Comparison of ENCODE assay signal across 8 cellular contexts in the genomic region with DNA sequence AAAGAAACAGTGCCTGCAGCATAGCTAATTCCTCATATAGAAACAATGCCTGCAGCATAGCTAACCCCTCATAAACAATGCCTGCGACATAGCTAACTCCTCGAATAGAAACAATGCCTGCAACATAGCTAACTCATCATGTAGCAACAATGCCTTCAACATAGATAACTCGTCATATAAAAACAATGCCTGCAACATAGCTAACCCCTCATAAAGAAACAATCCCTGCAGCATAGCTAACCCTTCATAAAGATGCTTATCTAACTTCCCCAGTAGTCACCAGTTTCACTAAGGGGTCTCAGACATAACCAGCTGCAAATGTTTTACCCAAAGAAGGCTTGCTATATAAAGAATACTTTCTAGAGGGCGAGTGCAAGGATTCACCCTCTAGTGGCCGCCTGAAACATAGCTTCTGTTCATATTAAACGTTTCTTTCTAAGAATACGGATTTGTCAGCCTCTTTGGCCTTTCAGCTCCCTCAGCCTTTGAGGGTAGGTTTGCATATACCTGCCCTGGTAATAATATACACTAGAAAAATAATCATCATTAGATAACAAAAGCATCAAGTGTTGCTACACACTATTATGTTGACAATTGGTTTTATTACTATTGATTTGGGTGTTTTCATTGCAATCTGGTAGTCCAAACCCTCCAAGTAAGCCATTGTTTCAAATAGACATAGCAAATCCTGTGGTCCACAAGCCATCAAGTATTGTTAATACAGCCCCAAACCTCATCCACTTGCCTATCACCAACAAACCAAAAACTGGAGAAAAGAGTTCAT. TPM values are rescaled to one million over a fixed set of nuclear protein-coding genes. Genes with fewer than 3 reads are reported as not detected.
DNase-seq lines count a peak whose midpoint lies in the region; ATAC-seq and TF ChIP-seq lines count a peak whose summit lies in the region.

No MANE protein-coding gene starts in this region.

- no peak overlapping the region for H3K4me3 ChIP-seq in DND-41 (ENCODE audit: low read depth in 1 of 2, low read length in 2 of 2)
- H3K4me3 ChIP-seq in coronary artery = no peak overlapping the region

- no peaks in the 10 kb centered on the region for H4K20me1 ChIP-seq in DND-41 (ENCODE audit: insufficient read depth, low read length)

- no peak overlapping the region for H2AFZ ChIP-seq in DND-41 (ENCODE audit: low read depth, low read length)

- H3K36me3 ChIP-seq in DND-41 (ENCODE audit: insufficient read depth, low read length) = peaks cover 22% of the 10 kb centered on the region; the same call in 1 of the 2 replicates

- H3K4me3 Mint-ChIP-seq in neural crest cell = no peak overlapping the region
- H3K4me3 Mint-ChIP-seq in activated CD4-positive, alpha-beta memory T cell treated with anti-CD3 and anti-CD28 coated beads for 36 hours = no peak overlapping the region

- no peak overlapping the region for H3K27ac ChIP-seq in DND-41 (ENCODE audit: low read length)
- H3K27ac ChIP-seq in coronary artery = no peak overlapping the region

- no peak for DNase-seq in DND-41
- DNase-seq in HuH-7 (ENCODE audit: low spot score) = peak; percentile 8
- no peak for DNase-seq in coronary artery (ENCODE audit: low spot score)
- peak; percentile 8 for DNase-seq in neural crest cell (ENCODE audit: low read depth, low spot score)
- no peak for DNase-seq in activated CD4-positive, alpha-beta memory T cell treated with anti-CD3 and anti-CD28 coated beads for 36 hours
- no peak for DNase-seq in NCI-H82 (lab: John Stamatoyannopoulos, UW)
- no peak for DNase-seq in NCI-H446 treated with DMSO at 0.1 percent for 48 hours (lab: John Stamatoyannopoulos, UW)

- no peaks in the 10 kb centered on the region for H3K9me3 ChIP-seq in DND-41 (ENCODE audit: insufficient read depth, low read length, severe bottlenecking)

- CTCF ChIA-PET in activated CD4-positive, alpha-beta memory T cell treated with anti-CD3 and anti-CD28 coated beads for 36 hours (lab: Charles Lee) = interaction anchor here (0.6 to 1.8 kb wide), 21 partner anchors 12 to 330 kb away, joined by 3 to 8 read pairs (median 3); partner anchors contain the start of gene FAN1

- peaks cover 3% of the 10 kb centered on the region for H3K36me3 Mint-ChIP-seq in neural crest cell (ENCODE audit: low read depth)
- H3K36me3 Mint-ChIP-seq in activated CD4-positive, alpha-beta memory T cell treated with anti-CD3 and anti-CD28 coated beads for 36 hours = no peaks in the 10 kb centered on the region

- intact Hi-C loops in activated CD4-positive, alpha-beta memory T cell treated with anti-CD3 and anti-CD28 coated beads for 36 hours (cut with micrococcal nuclease) = no loop called here

- H3K79me2 ChIP-seq in DND-41 (ENCODE audit: insufficient read depth, low read length) = peaks cover 22% of the 10 kb centered on the region; the same call in 1 of the 2 replicates

- no peak overlapping the region for H3K27ac Mint-ChIP-seq in neural crest cell (ENCODE audit: unreplicated experiment)
- H3K27ac Mint-ChIP-seq in activated CD4-positive, alpha-beta memory T cell treated with anti-CD3 and anti-CD28 coated beads for 36 hours = no peak overlapping the region

- POLR2A ChIA-PET in activated CD4-positive, alpha-beta memory T cell treated with anti-CD3 and anti-CD28 coated beads for 36 hours (lab: Charles Lee) = no interaction called here

- H3K27me3 Mint-ChIP-seq in neural crest cell (ENCODE audit: low read depth) = no peaks in the 10 kb centered on the region
- H3K27me3 Mint-ChIP-seq in activated CD4-positive, alpha-beta memory T cell treated with anti-CD3 and anti-CD28 coated beads for 36 hours = peaks cover 4% of the 10 kb centered on the region

- H3K4me1 ChIP-seq in DND-41 (ENCODE audit: insufficient read depth, low read length) = no peaks in the 10 kb centered on the region

- TF ChIP-seq CTCF in DND-41 (IDR thresholded peaks at IDR 0.05; ENCODE audit: borderline replicate concordance, extremely low read depth, low read length, poor library complexity, severe bottlenecking) = peak; percentile 52
- peak; percentile 19 for TF ChIP-seq CTCF in coronary artery (IDR thresholded peaks at IDR 0.05)
- peak; percentile 78 for TF ChIP-seq CTCF in neural crest cell (conservative IDR thresholded peaks at IDR 0.05)

- no peak overlapping the region for H3K9ac ChIP-seq in DND-41 (ENCODE audit: low read depth, low read length)

- H3K9me3 Mint-ChIP-seq in neural crest cell = no peaks in the 10 kb centered on the region
- peaks cover 3% of the 10 kb centered on the region for H3K9me3 Mint-ChIP-seq in activated CD4-positive, alpha-beta memory T cell treated with anti-CD3 and anti-CD28 coated beads for 36 hours

- H3K27me3 ChIP-seq in DND-41 (ENCODE audit: insufficient read depth, low read length, poor library complexity) = no peaks in the 10 kb centered on the region

- peaks cover 18% of the 10 kb centered on the region for H3K4me1 Mint-ChIP-seq in neural crest cell
- no peaks in the 10 kb centered on the region for H3K4me1 Mint-ChIP-seq in activated CD4-positive, alpha-beta memory T cell treated with anti-CD3 and anti-CD28 coated beads for 36 hours (ENCODE audit: low read depth)

- no peak overlapping the region for H3K4me2 ChIP-seq in DND-41 (ENCODE audit: insufficient read depth, low read length)

- ATAC-seq in DND-41 (ENCODE audit: insufficient read depth, low read depth) (peak; percentile 54; the same call in 2 of the 3 replicates), GM19452 (IDR thresholded peaks at IDR 0.05; ENCODE audit: unreplicated experiment) (no peak)

RNA-seq across cellular contexts. Expression of gene FAN1, which starts 44.4 kb away (rescaled TPM):
- 24.1 and 24.9 TPM in 2 replicates for total RNA-seq in neural crest cell
- total RNA-seq in activated CD4-positive, alpha-beta memory T cell treated with anti-CD3 and anti-CD28 coated beads for 36 hours = 10 to 100 TPM; 12.6 to 15.0 TPM

Comparison
In these comparisons a context has a peak if more than half of its experiments do, and no peak if none do; other contexts are left out.
1. DNase-seq: peak in HuH-7 (single experiment) and neural crest cell (single experiment); none in DND-41 (single experiment), coronary artery (single experiment), activated CD4-positive, alpha-beta memory T cell treated with anti-CD3 and anti-CD28 coated beads for 36 hours (single experiment), NCI-H82 (single experiment) and NCI-H446 treated with DMSO at 0.1 percent for 48 hours (single experiment).
2. CTCF ChIP-seq: peak in every context shown above with its lines; median percentile 78 in neural crest cell; 52 in DND-41; 19 in coronary artery.